In genomic region chr10:71728218-71728737, GRCh38 we compare ENCODE assay signal across 8 cellular contexts. TPM values are rescaled to one million over a fixed set of nuclear protein-coding genes. Genes with fewer than 3 reads are reported as not detected.
DNase-seq lines count a peak whose midpoint lies in the region; ATAC-seq and TF ChIP-seq lines count a peak whose summit lies in the region.

No MANE protein-coding gene starts in this region.

- H3K36me3 ChIP-seq in gastroesophageal sphincter (peaks cover 0 to 4% of the 10 kb centered on the region in 2 donors), stomach (no peaks in the 10 kb centered on the region)

- WGBS in gastroesophageal sphincter (ENCODE audit: low coverage in 1 of 2), 2 donors, result 25 to 33% methylated on average over 1 to 2 of the region's 4 CpGs
- 28 to 60% (median 47%) methylated on average over 4 of the region's 4 CpGs for WGBS in stomach, 5 donors

- TF ChIP-seq POLR2A in gastroesophageal sphincter (IDR thresholded peaks at IDR 0.05), result no peak
- TF ChIP-seq POLR2A in stomach (IDR thresholded peaks at IDR 0.05), result no peak

- DNase-seq in NCI-H82 (lab: John Stamatoyannopoulos, UW) (peak; percentile 86), stomach (no peak), KBM-7 (no peak), NCI-H345 (lab: John Stamatoyannopoulos, UW) (no peak), DMS153 treated with DMSO at 0.1 percent for 48 hours (lab: John Stamatoyannopoulos, UW; ENCODE audit: unreplicated experiment) (no peak)

- H3K27me3 ChIP-seq in gastroesophageal sphincter (no peaks in the 10 kb centered on the region), stomach (no peaks in the 10 kb centered on the region)

- intact Hi-C loops in stomach (cut with DNase I; ENCODE audit: low total_unique reads), result no loop called here

- peak; percentile 38 for ATAC-seq in GM21723 (IDR thresholded peaks at IDR 0.05; ENCODE audit: unreplicated experiment)
- peak; percentile 76 for ATAC-seq in gastroesophageal sphincter

- H3K4me3 ChIP-seq in GM08714 (ENCODE audit: low read length) (peak overlapping the region; percentile 3; the same call in 1 of the 2 replicates), gastroesophageal sphincter (no peak overlapping the region), stomach (no peak overlapping the region)

- H3K4me1 ChIP-seq in gastroesophageal sphincter (peaks cover 0 to 42% (median 25%) of the 10 kb centered on the region in 3 donors), stomach (peaks cover 39 to 58% (median 46%) of the 10 kb centered on the region in 4 donors)

- TF ChIP-seq CTCF in gastroesophageal sphincter (IDR thresholded peaks at IDR 0.05) (no peak), stomach (IDR thresholded peaks at IDR 0.05) (no peak)

- TF ChIP-seq EP300 in gastroesophageal sphincter (IDR thresholded peaks at IDR 0.05), result no peak
- no peak for TF ChIP-seq EP300 in stomach (IDR thresholded peaks at IDR 0.05)

- in situ Hi-C loops in KBM-7 (cut with MboI; ENCODE audit: low pct_unique_long_range_greater_than_20kb, low sequenced_read_pairs), result no loop called here

- H3K9me3 ChIP-seq in gastroesophageal sphincter, result no peaks in the 10 kb centered on the region
- no peaks in the 10 kb centered on the region for H3K9me3 ChIP-seq in stomach

- H3K27ac ChIP-seq in gastroesophageal sphincter (peak overlapping the region; percentile 1 to 77 (median 74)), stomach (peak overlapping the region; percentile 64 to 92 (median 79))

RNA-seq across cellular contexts. Expression of gene C10orf105, which starts 8.7 kb away (rescaled TPM):
- total RNA-seq in gastroesophageal sphincter (under 1 TPM in 1 of 4 donors, not detected in 3; 0.13 TPM), stomach (not detected)
- under 1 TPM in 1 of 3 donors, not detected in 2; 0.03 TPM for polyA plus RNA-seq in stomach

RNA-seq across cellular contexts. Expression of gene VSIR, which starts 45.0 kb away (rescaled TPM):
- total RNA-seq in gastroesophageal sphincter (10 to 100 TPM; 34.7 to 83.6 (median 61.6) TPM), stomach (100 to 1,000 TPM in 1 of 5 donors, 10 to 100 TPM in 4; 14.7 to 103 (median 16.5) TPM)
- 10 to 100 TPM; 14.2 to 21.7 (median 15.9) TPM for polyA plus RNA-seq in stomach
